Comparison of ENCODE assay signal across 1 cellular context in the genomic region with DNA sequence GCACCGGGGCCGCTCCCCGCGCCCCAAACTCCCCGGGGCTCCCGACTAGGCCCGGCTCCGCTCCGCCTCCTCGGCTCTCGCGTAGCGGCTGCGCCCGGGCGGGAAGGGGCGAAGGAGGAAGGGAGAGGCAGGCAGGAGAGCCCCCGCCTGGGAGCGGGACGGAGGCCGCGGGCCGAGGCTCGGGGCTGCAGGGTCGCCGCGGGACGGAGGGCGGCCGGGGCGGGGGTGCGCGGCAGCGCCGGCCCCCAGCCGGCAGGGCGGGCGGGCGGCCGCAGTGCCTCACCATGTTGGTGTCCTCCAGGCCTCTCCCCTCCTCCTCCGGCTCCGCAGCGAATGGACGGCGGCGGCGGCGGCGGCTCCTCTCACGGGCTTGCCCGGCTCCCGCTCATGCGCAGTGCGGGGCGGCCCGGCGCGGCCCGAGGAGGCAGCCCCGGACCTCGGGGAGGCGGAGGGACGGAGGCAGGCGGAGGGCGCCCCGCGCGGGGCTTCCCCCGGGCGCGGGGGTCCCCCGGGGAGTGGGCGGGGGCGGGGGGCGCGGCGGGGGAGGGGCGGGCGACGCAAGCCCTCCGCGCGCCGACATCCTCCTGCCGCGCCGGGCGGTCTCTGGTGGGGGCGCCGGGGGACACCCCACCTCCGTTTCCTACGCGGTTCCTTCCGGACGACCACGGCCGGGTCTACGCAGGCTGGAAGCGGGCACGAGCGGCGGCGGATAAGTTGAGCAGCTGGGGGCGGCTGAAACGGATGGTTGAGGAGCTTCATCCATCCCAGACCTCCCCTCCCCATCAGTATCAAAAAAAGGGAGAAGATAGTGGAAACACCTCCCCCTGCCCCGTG.
TF ChIP-seq lines count a peak whose summit lies in the region.

Gene DCUN1D1, minus strand, starts transcription at position 335 of the 834 bp plus-strand sequence. Its CDS starts 49 bp downstream, at position 286.

TF ChIP-seq in WTC11, 78 proteins besides CTCF, POLR2A, EP300 and RAD21 (continued from another document):
- TF ChIP-seq, protein P1, sequence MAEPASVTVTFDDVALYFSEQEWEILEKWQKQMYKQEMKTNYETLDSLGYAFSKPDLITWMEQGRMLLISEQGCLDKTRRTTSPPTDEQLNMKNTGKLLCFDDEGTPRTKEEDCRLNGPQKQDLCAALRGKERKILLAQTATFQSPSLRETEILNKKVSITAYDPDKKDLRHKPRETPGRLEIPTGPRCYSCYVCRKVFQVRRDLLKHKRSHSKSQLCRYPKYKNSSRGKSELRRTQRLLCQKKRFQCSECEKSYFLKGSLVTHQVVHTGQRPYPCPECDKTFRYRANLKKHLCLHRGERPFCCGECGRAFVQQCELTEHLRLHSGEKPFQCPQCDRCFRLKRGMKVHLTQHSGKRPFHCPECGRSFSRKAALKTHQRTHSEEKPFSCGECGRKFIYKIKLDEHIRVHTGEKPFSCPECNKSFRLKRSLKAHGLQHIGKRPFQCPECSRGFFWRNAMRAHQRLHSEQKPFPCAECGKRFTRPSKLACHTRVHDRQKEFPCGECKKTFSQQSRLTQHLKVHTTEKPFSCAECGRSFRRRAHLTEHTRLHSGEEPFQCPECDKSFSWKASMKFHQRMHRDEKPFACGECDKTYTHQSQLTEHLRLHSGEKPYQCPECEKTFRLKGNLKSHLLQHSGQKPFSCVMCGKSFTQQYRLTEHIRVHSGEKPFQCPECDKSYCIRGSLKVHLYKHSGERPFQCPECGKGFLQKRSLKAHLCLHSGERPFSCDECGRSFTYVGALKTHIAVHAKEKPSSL (CRISPR knock-in tag; conservative IDR thresholded peaks at IDR 0.05) = no peak
- TF ChIP-seq ZNF317 (CRISPR knock-in tag; IDR thresholded peaks at IDR 0.05; ENCODE audit: borderline replicate concordance, low read depth) (no peak), JAZF1 (CRISPR knock-in tag; IDR thresholded peaks at IDR 0.05) (no peak)
